21 cellular contexts compared by ENCODE assay signal in genomic region chr2:129011466-129012061, GRCh38.
"Had no signal": no experiment of that assay in that cellular context is flagged by ENCODE, and none has a peak within 500 bp of the region (broad histone marks: within the 10 kb centered on the region; RNA-seq: fewer than 3 reads in every experiment).

No MANE protein-coding gene starts in this region.

- H3K9me3 ChIP-seq: ascending aorta, breast epithelium, gastrocnemius medialis, heart left ventricle, left lung, prostate gland, right atrium auricular region had no signal

- H3K27me3 ChIP-seq: ascending aorta, breast epithelium, gastrocnemius medialis, left lung, right atrium auricular region, tibial nerve had no signal

- H3K4me1 Mint-ChIP-seq: neural crest cell had no signal

- ATAC-seq: activated T-cell treated with anti-CD3 and anti-CD28 coated beads, Interleukin-2, amount 50 U/mL, for 4 hours; gastrocnemius medialis; heart left ventricle; left lung had no signal

- H3K9me3 Mint-ChIP-seq: activated naive CD4-positive, alpha-beta T cell treated with anti-CD3 and anti-CD28 coated beads for 36 hours; activated T-cell treated with anti-CD3 and anti-CD28 coated beads, Interleukin-2, amount 50 U/mL, for 4 hours; neural crest cell; T-helper 1 cell treated with Interleukin-12 subunit alpha and Interleukin-12 subunit beta and Interleukin-4 antibody, amounts not matched to agents 30 μg/mL and 1 μg/mL, for 36 hours had no signal

- H3K4me1 ChIP-seq: ascending aorta, breast epithelium, gastrocnemius medialis, heart left ventricle, left lung, prostate gland, right atrium auricular region, tibial nerve had no signal

- H3K4me3 ChIP-seq: ascending aorta, breast epithelium, coronary artery, gastrocnemius medialis, heart left ventricle, left lung, prostate gland, right atrium auricular region, tibial nerve had no signal

- DNase-seq: activated CD4-positive, alpha-beta T cell treated with anti-CD3 and anti-CD28 coated beads, Interleukin-2, amount 50 U/mL, for 1 hour; activated CD8-positive, alpha-beta memory T cell treated with anti-CD3 and anti-CD28 coated beads, Interleukin-2, amount 50 U/mL, for 4 hours; activated naive CD4-positive, alpha-beta T cell treated with anti-CD3 and anti-CD28 coated beads for 36 hours; activated T-cell treated with anti-CD3 and anti-CD28 coated beads, Interleukin-2, amount 50 U/mL, for 4 hours; gastrocnemius medialis; heart left ventricle; left lung; mammary epithelial cell; midbrain; stimulated activated CD4-positive, alpha-beta T cell treated with anti-CD3 and anti-CD28 coated beads, Interleukin-12 subunit alpha, Interleukin-12 subunit beta, amount 100 ng/mL, for 4 hours; stimulated activated CD4-positive, alpha-beta T cell treated with anti-CD3 and anti-CD28 coated beads, Interleukin-1b, Interleukin-23, amount 100 ng/mL, for 48 hours; stimulated activated CD8-positive, alpha-beta memory T cell treated with anti-CD3 and anti-CD28 coated beads, Interleukin-4, amount 100 ng/mL, for 48 hours; stimulated activated naive CD4-positive, alpha-beta T cell treated with Interleukin-2 at 50 U/mL for 16 hours had no signal

- H3K36me3 ChIP-seq: ascending aorta, breast epithelium, gastrocnemius medialis, heart left ventricle, left lung, prostate gland, right atrium auricular region, tibial nerve had no signal

- H3K27ac Mint-ChIP-seq: activated naive CD4-positive, alpha-beta T cell treated with anti-CD3 and anti-CD28 coated beads for 36 hours; T-helper 1 cell treated with Interleukin-12 subunit alpha and Interleukin-12 subunit beta and Interleukin-4 antibody, amounts not matched to agents 30 μg/mL and 1 μg/mL, for 36 hours had no signal

- H3K4me3 Mint-ChIP-seq: activated naive CD4-positive, alpha-beta T cell treated with anti-CD3 and anti-CD28 coated beads for 36 hours; activated T-cell treated with anti-CD3 and anti-CD28 coated beads, Interleukin-2, amount 50 U/mL, for 4 hours; neural crest cell; T-helper 1 cell treated with Interleukin-12 subunit alpha and Interleukin-12 subunit beta and Interleukin-4 antibody, amounts not matched to agents 30 μg/mL and 1 μg/mL, for 36 hours had no signal

- H3K27ac ChIP-seq: ascending aorta, breast epithelium, coronary artery, gastrocnemius medialis, heart left ventricle, left lung, prostate gland, right atrium auricular region, tibial nerve had no signal
